Comparison of ENCODE assay signal across 1 cellular context in the genomic region with DNA sequence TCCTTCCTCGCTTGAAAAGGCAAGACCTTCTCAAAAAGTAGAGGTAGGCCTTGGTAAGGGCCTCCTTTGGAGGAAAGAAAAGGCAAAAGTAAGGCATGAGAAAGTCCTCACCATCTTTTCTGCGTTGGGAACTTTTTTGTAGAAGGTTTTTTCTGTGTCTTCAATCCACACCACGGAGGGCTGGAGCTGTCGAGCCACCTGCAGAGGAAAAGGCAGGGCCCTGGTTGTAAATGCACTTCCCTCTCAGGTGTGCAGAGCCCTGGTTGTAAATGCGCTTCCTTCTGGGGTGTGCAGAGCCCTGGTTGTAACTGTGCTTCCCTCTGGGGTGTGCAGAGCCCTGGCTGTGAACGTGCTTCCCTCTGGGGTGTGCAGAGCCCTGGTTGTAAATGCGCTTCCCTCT.
TF ChIP-seq lines count a peak whose summit lies in the region.

No MANE protein-coding gene starts in this region.

TF ChIP-seq in H1, 55 proteins besides CTCF, POLR2A, EP300 and RAD21:
- TF ChIP-seq FOSL1 (IDR thresholded peaks at IDR 0.05; ENCODE audit: insufficient read depth, low read depth, low read length) (no peak), TAF1 (IDR thresholded peaks at IDR 0.05; ENCODE audit: low read depth, low read length) (no peak), EGR1 (IDR thresholded peaks at IDR 0.05; ENCODE audit: borderline replicate concordance, low read depth, low read length) (no peak), RXRA (IDR thresholded peaks at IDR 0.05; ENCODE audit: insufficient read depth, low read depth, low read length) (no peak), RNF2 (IDR thresholded peaks at IDR 0.05; ENCODE audit: borderline replicate concordance, low read depth, low read length, missing control alignments, poor library complexity, severe bottlenecking) (no peak), PHF8 (conservative IDR thresholded peaks at IDR 0.05; ENCODE audit: low read depth, low read length) (no peak), HDAC6 (IDR thresholded peaks at IDR 0.05; ENCODE audit: low read depth, low read length) (no peak), YY1 (IDR thresholded peaks at IDR 0.05; ENCODE audit: low read depth, low read length) (no peak)
